Comparison of ENCODE assay signal across 8 cellular contexts in genomic region chr17:75152523-75152922, GRCh38. TPM values are rescaled to one million over a fixed set of nuclear protein-coding genes. Genes with fewer than 3 reads are reported as not detected.
A peak's percentile ranks its signal among the peaks of the same experiment; 100 is the strongest.
DNase-seq lines count a peak whose midpoint lies in the region; ATAC-seq and TF ChIP-seq lines count a peak whose summit lies in the region.

No MANE protein-coding gene starts in this region.

- 17% methylated on average over 5 of the region's 6 CpGs for WGBS in HUES64

- no peaks in the 10 kb centered on the region for H3K9me3 Mint-ChIP-seq in mesothelial cell of epicardium

- peak overlapping the region; percentile 92 for H3K4me3 Mint-ChIP-seq in mesothelial cell of epicardium

- peaks cover 9% of the 10 kb centered on the region for H3K36me3 Mint-ChIP-seq in mesothelial cell of epicardium

- H3K4me2 ChIP-seq in BLaER1 treated with 17β-estradiol and CSF1 and Interleukin-3, amounts not matched to agents 10 nM and 100 nM: peak overlapping the region; percentile 74 to 97 (median 95)

- H3K4me3 ChIP-seq in BLaER1 treated with 17β-estradiol and CSF1 and Interleukin-3, amounts not matched to agents 10 nM and 100 nM: peak overlapping the region; percentile 86 to 100 (median 95)
- H3K4me3 ChIP-seq in HUES64 (ENCODE audit: low read length): peak overlapping the region; percentile 94

- no peaks in the 10 kb centered on the region for H3K27me3 Mint-ChIP-seq in mesothelial cell of epicardium (ENCODE audit: low read depth)

- H3K4me1 Mint-ChIP-seq in mesothelial cell of epicardium: peaks cover 28% of the 10 kb centered on the region

- no peak for TF ChIP-seq CTCF in mesothelial cell of epicardium (IDR thresholded peaks at IDR 0.05; ENCODE audit: unreplicated experiment)

- H3K4me1 ChIP-seq in BLaER1 treated with 17β-estradiol and CSF1 and Interleukin-3, amounts not matched to agents 10 nM and 100 nM: peaks cover 30 to 66% (median 50%) of the 10 kb centered on the region in 10 experiments
- peaks cover 23% of the 10 kb centered on the region for H3K4me1 ChIP-seq in HUES64 (ENCODE audit: insufficient read depth, low read length)

- ATAC-seq in GM18517 (IDR thresholded peaks at IDR 0.05; ENCODE audit: unreplicated experiment) (no peak), GM19328 (IDR thresholded peaks at IDR 0.05; ENCODE audit: unreplicated experiment) (no peak)

- peak overlapping the region; percentile 87 to 99 (median 96); a peak in 21 of 22 replicates for H3K9ac ChIP-seq in BLaER1 treated with 17β-estradiol and CSF1 and Interleukin-3, amounts not matched to agents 10 nM and 100 nM
- H3K9ac ChIP-seq in HUES64 (ENCODE audit: low read depth, low read length): peak overlapping the region; percentile 95

- no peaks in the 10 kb centered on the region for H3K27me3 ChIP-seq in BLaER1 treated with 17β-estradiol and CSF1 and Interleukin-3, amounts not matched to agents 10 nM and 100 nM
- no peaks in the 10 kb centered on the region for H3K27me3 ChIP-seq in HUES64 (ENCODE audit: insufficient read depth, low read length)

- peaks cover 0 to 67% (median 63%) of the 10 kb centered on the region in 11 experiments; a peak in 19 of 22 replicates for H4K20me1 ChIP-seq in BLaER1 treated with 17β-estradiol and CSF1 and Interleukin-3, amounts not matched to agents 10 nM and 100 nM

- peak overlapping the region in 10 of 11 experiments; percentile 18 to 97 (median 92); a peak in 18 of 22 replicates for H3K27ac ChIP-seq in BLaER1 treated with 17β-estradiol and CSF1 and Interleukin-3, amounts not matched to agents 10 nM and 100 nM
- peak overlapping the region; percentile 71; the same call in 1 of the 2 replicates for H3K27ac ChIP-seq in HUES64 (ENCODE audit: low read depth, low read length)

- peaks cover 5 to 51% (median 38%) of the 10 kb centered on the region in 11 experiments; a peak in 21 of 22 replicates for H3K36me3 ChIP-seq in BLaER1 treated with 17β-estradiol and CSF1 and Interleukin-3, amounts not matched to agents 10 nM and 100 nM
- peaks cover 21% of the 10 kb centered on the region for H3K36me3 ChIP-seq in HUES64 (ENCODE audit: insufficient read depth, low read length)

- DNase-seq in astrocyte of the hippocampus (ENCODE audit: low read depth, low spot score): peak; percentile 45
- DNase-seq in mesothelial cell of epicardium (ENCODE audit: low spot score in 2 of 2, unreplicated experiment in 2 of 2): no peak
- no peak for DNase-seq in NCI-H1092 treated with DMSO at 0.1 percent for 48 hours (lab: John Stamatoyannopoulos, UW)
- DNase-seq in MV-4-11 (lab: John Stamatoyannopoulos, UW): no peak

- H3K9me3 ChIP-seq in BLaER1 treated with 17β-estradiol and CSF1 and Interleukin-3, amounts not matched to agents 10 nM and 100 nM (replicated peaks in 1 of 11): no peaks in the 10 kb centered on the region
- no peaks in the 10 kb centered on the region for H3K9me3 ChIP-seq in HUES64 (ENCODE audit: insufficient read depth, low read depth, low read length)

- H3K27ac Mint-ChIP-seq in mesothelial cell of epicardium: peak overlapping the region; percentile 95

RNA-seq across cellular contexts. Expression of gene JPT1, which starts 1.8 kb away (rescaled TPM):
- 301 TPM for polyA plus RNA-seq in HUES64 (2013, experiment 1 of 2)
- 296 TPM for polyA plus RNA-seq in HUES64 (2013, experiment 2 of 2)
- total RNA-seq in mesothelial cell of epicardium: 121 to 132 TPM (median 124 TPM) in 3 replicates

RNA-seq across cellular contexts. Expression of gene NT5C, which starts 21.0 kb away (rescaled TPM):
- polyA plus RNA-seq in HUES64 (2013, experiment 1 of 2): 57.4 TPM
- polyA plus RNA-seq in HUES64 (2013, experiment 2 of 2): 57.9 TPM
- total RNA-seq in mesothelial cell of epicardium: 44.3 to 51.0 TPM (median 46.8 TPM) in 3 replicates

RNA-seq across cellular contexts. Expression of gene SUMO2, which starts 30.2 kb away (rescaled TPM):
- polyA plus RNA-seq in HUES64 (2013, experiment 1 of 2): 510 TPM
- 550 TPM for polyA plus RNA-seq in HUES64 (2013, experiment 2 of 2)
- 542 to 571 TPM (median 565 TPM) in 3 replicates for total RNA-seq in mesothelial cell of epicardium

RNA-seq across cellular contexts. Expression of gene ARMC7, which starts 42.8 kb away (rescaled TPM):
- polyA plus RNA-seq in HUES64 (2013, experiment 1 of 2): 12.4 TPM
- 11.8 TPM for polyA plus RNA-seq in HUES64 (2013, experiment 2 of 2)
- 11.3 to 12.0 TPM (median 11.4 TPM) in 3 replicates for total RNA-seq in mesothelial cell of epicardium

RNA-seq across cellular contexts. Expression of gene NUP85, which starts 53.0 kb away (rescaled TPM):
- polyA plus RNA-seq in HUES64 (2013, experiment 1 of 2): 64.5 TPM
- polyA plus RNA-seq in HUES64 (2013, experiment 2 of 2): 66.4 TPM
- total RNA-seq in mesothelial cell of epicardium: 69.6 to 79.7 TPM (median 71.9 TPM) in 3 replicates
